Comparison of ENCODE assay signal across 8 cellular contexts in genomic region chr17:35969558-35970442, GRCh38. TPM values are rescaled to one million over a fixed set of nuclear protein-coding genes. Genes with fewer than 3 reads are reported as not detected.
A peak's percentile ranks its signal among the peaks of the same experiment; 100 is the strongest.
DNase-seq lines count a peak whose midpoint lies in the region; ATAC-seq and TF ChIP-seq lines count a peak whose summit lies in the region.

No MANE protein-coding gene starts in this region.

- no peaks in the 10 kb centered on the region for H3K36me3 Mint-ChIP-seq in activated naive CD8-positive, alpha-beta T cell treated with anti-CD3 and anti-CD28 coated beads, Interleukin-2, amount 50 U/mL, for 24 hours (ENCODE audit: low read depth)

- H3K27me3 Mint-ChIP-seq in activated naive CD8-positive, alpha-beta T cell treated with anti-CD3 and anti-CD28 coated beads, Interleukin-2, amount 50 U/mL, for 24 hours, result no peaks in the 10 kb centered on the region

- DNase-seq in EH (ENCODE audit: low read depth) (peak; percentile 74), MV-4-11 (lab: John Stamatoyannopoulos, UW) (peak; percentile 76), SKM-1 treated with dmso at 0.1 percent for 144 hours (lab: John Stamatoyannopoulos, UW; ENCODE audit: unreplicated experiment) (peak; percentile 58), heart left ventricle (peak in 4 of 5 donors; percentile 63 to 78 (median 69)), putamen (ENCODE audit: low spot score) (peak; percentile 62)
- peak; percentile 76 for DNase-seq in activated naive CD8-positive, alpha-beta T cell treated with anti-CD3 and anti-CD28 coated beads, Interleukin-2, amount 50 U/mL, for 24 hours

- no peak overlapping the region for H3K27ac Mint-ChIP-seq in activated naive CD8-positive, alpha-beta T cell treated with anti-CD3 and anti-CD28 coated beads, Interleukin-2, amount 50 U/mL, for 24 hours

- no peak for TF ChIP-seq POLR2A in heart left ventricle (IDR thresholded peaks at IDR 0.05)

- ATAC-seq in activated naive CD8-positive, alpha-beta T cell treated with anti-CD3 and anti-CD28 coated beads, Interleukin-2, amount 50 U/mL, for 24 hours, result peak; percentile 66
- peak; percentile 67 to 81 (median 75) for ATAC-seq in heart left ventricle
- ATAC-seq in GM19397 (IDR thresholded peaks at IDR 0.05; ENCODE audit: unreplicated experiment), result no peak
- ATAC-seq in GM21526 (IDR thresholded peaks at IDR 0.05; ENCODE audit: low FRiP score, unreplicated experiment), result no peak

- intact Hi-C loops in heart left ventricle (cut with DNase I), result loop anchor here in 9 of 10 donors (1.0 to 10.0 kb wide), 11 partner anchors 102 to 515 kb away; partner anchors contain the start of gene ZNHIT3 (in 1 of the 9)

- H3K27me3 ChIP-seq in heart left ventricle, result no peaks in the 10 kb centered on the region

- no peaks in the 10 kb centered on the region for H3K9me3 Mint-ChIP-seq in activated naive CD8-positive, alpha-beta T cell treated with anti-CD3 and anti-CD28 coated beads, Interleukin-2, amount 50 U/mL, for 24 hours

- peaks cover 9% of the 10 kb centered on the region for H3K4me1 Mint-ChIP-seq in activated naive CD8-positive, alpha-beta T cell treated with anti-CD3 and anti-CD28 coated beads, Interleukin-2, amount 50 U/mL, for 24 hours

- H3K9me3 ChIP-seq in heart left ventricle, result no peaks in the 10 kb centered on the region

- no peak overlapping the region for H3K4me3 ChIP-seq in heart left ventricle

- TF ChIP-seq CTCF in heart left ventricle (IDR thresholded peaks at IDR 0.05), result peak; percentile 72 to 94 (median 84)

- H3K4me3 Mint-ChIP-seq in activated naive CD8-positive, alpha-beta T cell treated with anti-CD3 and anti-CD28 coated beads, Interleukin-2, amount 50 U/mL, for 24 hours, result no peak overlapping the region

- 38 to 48% (median 41%) methylated on average over 8 of the region's 8 CpGs for WGBS in heart left ventricle, 4 donors

- H3K27ac ChIP-seq in heart left ventricle, result no peak overlapping the region

- no peaks in the 10 kb centered on the region for H3K36me3 ChIP-seq in heart left ventricle

- peaks cover 0 to 22% (median 11%) of the 10 kb centered on the region in 12 donors for H3K4me1 ChIP-seq in heart left ventricle

RNA-seq across cellular contexts. Expression of gene CCL16, which starts 11.5 kb away (rescaled TPM):
- under 1 TPM in 1 of 9 donors, not detected in 8; 0.19 TPM for total RNA-seq in heart left ventricle
- not detected for polyA plus RNA-seq in heart left ventricle

RNA-seq across cellular contexts. Expression of gene CCL14, which starts 16.7 kb away (rescaled TPM):
- 10 to 100 TPM in 2 of 9 donors, 1 to 10 TPM in 6, under 1 TPM in 1; 0.69 to 19.1 (median 3.2) TPM for total RNA-seq in heart left ventricle
- polyA plus RNA-seq in heart left ventricle, result 10 to 100 TPM; 15.5 to 31.5 TPM

RNA-seq across cellular contexts. Expression of gene LYZL6, which starts 26.3 kb away (rescaled TPM):
- total RNA-seq in heart left ventricle, result not detected
- not detected for polyA plus RNA-seq in heart left ventricle

RNA-seq across cellular contexts. Expression of gene CCL15, which starts 31.6 kb away (rescaled TPM):
- not detected for total RNA-seq in heart left ventricle
- not detected for polyA plus RNA-seq in heart left ventricle

RNA-seq across cellular contexts. Expression of gene RDM1, which starts 39.2 kb away (rescaled TPM):
- under 1 TPM in 1 of 9 donors, not detected in 8; 0.48 TPM for total RNA-seq in heart left ventricle
- not detected for polyA plus RNA-seq in heart left ventricle

Comparison
In these comparisons a context has a peak if more than half of its experiments do, and no peak if none do; other contexts are left out.
1. ATAC-seq: peak in activated naive CD8-positive, alpha-beta T cell treated with anti-CD3 and anti-CD28 coated beads, Interleukin-2, amount 50 U/mL, for 24 hours (single experiment) and heart left ventricle (4 of 4); none in GM19397 (single experiment) and GM21526 (single experiment).
2. Peak in every context shown above with its lines, with median percentiles within 50 percentile points of each other: DNase-seq.